8 cellular contexts compared by ENCODE assay signal in the genomic region with DNA sequence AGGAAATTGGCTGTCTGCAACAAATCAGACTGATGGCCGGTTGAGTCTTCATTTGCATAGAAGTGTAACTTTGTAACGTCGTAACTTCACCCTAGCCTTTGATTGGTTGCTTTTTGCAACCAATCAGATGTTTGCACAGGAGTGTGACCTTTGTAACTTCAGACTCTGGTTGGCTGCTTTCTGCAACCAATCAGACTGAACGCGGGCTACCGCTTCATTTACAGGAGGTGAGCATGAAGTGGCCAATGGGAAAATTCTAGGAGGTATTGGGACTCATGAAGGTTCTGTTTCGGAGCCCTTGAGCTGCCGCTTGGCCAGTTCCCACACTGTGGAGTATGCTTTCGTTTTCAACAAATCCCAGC. TPM values are rescaled to one million over a fixed set of nuclear protein-coding genes. Genes with fewer than 3 reads are reported as not detected.
A peak's percentile ranks its signal among the peaks of the same experiment; 100 is the strongest.
DNase-seq lines count a peak whose midpoint lies in the region; ATAC-seq and TF ChIP-seq lines count a peak whose summit lies in the region.

No MANE protein-coding gene starts in this region.

- H3K9me3 ChIP-seq in GM23248 (ENCODE audit: low read depth) (no peaks in the 10 kb centered on the region), KOPT-K1 (ENCODE audit: insufficient read depth, low read length, poor library complexity, severe bottlenecking) (peaks cover 43% of the 10 kb centered on the region), iPS-18a (ENCODE audit: control insufficient read depth, low read depth, low read length) (peaks cover 12% of the 10 kb centered on the region), gastrocnemius medialis (peaks cover 0 to 16% (median under 1%) of the 10 kb centered on the region in 3 donors)

- H3F3A ChIP-seq in GM23248 (ENCODE audit: insufficient read depth): peaks cover 14% of the 10 kb centered on the region; the same call in 1 of the 2 replicates

- H3K9ac ChIP-seq in GM23248 (peak overlapping the region; percentile 86), iPS-18a (ENCODE audit: low read length) (no peak overlapping the region)

- 27 to 29% methylated on average over 9 of the region's 9 CpGs for WGBS in GM23248 (ENCODE audit: low coverage in 1 of 2, low lambda C conversion rate in 2 of 2, missing lambda C conversion rate in 2 of 2), 2 experiments

- H3K4me2 ChIP-seq in GM23248 (ENCODE audit: unreplicated experiment): peak overlapping the region; percentile 89

- no peak for TF ChIP-seq CTCF in brain microvascular endothelial cell (IDR thresholded peaks at IDR 0.05; ENCODE audit: low read depth, low read length, missing control alignments)
- TF ChIP-seq CTCF in gastrocnemius medialis (IDR thresholded peaks at IDR 0.05 in 4 of 5, conservative IDR thresholded peaks at IDR 0.05 in 1 of 5): no peak

- TF ChIP-seq POLR2A in gastrocnemius medialis (IDR thresholded peaks at IDR 0.05): no peak

- H3K79me2 ChIP-seq in GM23248 (ENCODE audit: insufficient read depth): peaks cover 38% of the 10 kb centered on the region

- H3K27me3 ChIP-seq in GM23248 (replicated peaks; ENCODE audit: insufficient read depth): no peaks in the 10 kb centered on the region
- H3K27me3 ChIP-seq in brain microvascular endothelial cell (replicated peaks): no peaks in the 10 kb centered on the region
- no peaks in the 10 kb centered on the region for H3K27me3 ChIP-seq in iPS-18a (ENCODE audit: control insufficient read depth, insufficient read depth, low read length)
- no peaks in the 10 kb centered on the region for H3K27me3 ChIP-seq in gastrocnemius medialis

- H3K36me3 ChIP-seq in GM23248 (ENCODE audit: low read depth) (peaks cover 5% of the 10 kb centered on the region), KOPT-K1 (ENCODE audit: insufficient read depth, low read length) (peaks cover 15% of the 10 kb centered on the region; the same call in 1 of the 2 replicates), brain microvascular endothelial cell (replicated peaks) (no peaks in the 10 kb centered on the region), iPS-18a (ENCODE audit: control insufficient read depth, low read depth, low read length) (no peaks in the 10 kb centered on the region), gastrocnemius medialis (peaks cover 0 to 16% of the 10 kb centered on the region in 2 donors)

- peak overlapping the region; percentile 79 for H3K27ac ChIP-seq in GM23248
- peak overlapping the region; percentile 72 for H3K27ac ChIP-seq in KOPT-K1 (ENCODE audit: low read depth, low read length, poor library complexity, severe bottlenecking)
- H3K27ac ChIP-seq in brain microvascular endothelial cell: peak overlapping the region; percentile 42
- H3K27ac ChIP-seq in iPS-18a (ENCODE audit: low read length): no peak overlapping the region
- H3K27ac ChIP-seq in gastrocnemius medialis: peak overlapping the region; percentile 72 to 79 (median 78)

- DNase-seq in GM04503 (ENCODE audit: low read depth) (peak; percentile 52), GM23248 (peak; percentile 73), SHP77 (lab: John Stamatoyannopoulos, UW) (peak; percentile 81), brain microvascular endothelial cell (peak; percentile 85), gastrocnemius medialis (peak; percentile 12 to 46), retina (no peak)

- H4K20me1 ChIP-seq in GM23248 (ENCODE audit: insufficient read depth): no peaks in the 10 kb centered on the region

- intact Hi-C loops in gastrocnemius medialis (cut with DNase I; ENCODE audit: low total_unique reads): loop anchor here (10.0 kb wide), 1 partner anchor 441 kb away; a partner anchor contains a TSS

- H3K4me1 ChIP-seq in GM23248 (ENCODE audit: insufficient read depth): no peaks in the 10 kb centered on the region
- peaks cover 3% of the 10 kb centered on the region for H3K4me1 ChIP-seq in iPS-18a (ENCODE audit: control insufficient read depth, low read depth, low read length)
- H3K4me1 ChIP-seq in gastrocnemius medialis: peaks cover 0 to 6% of the 10 kb centered on the region in 2 donors

- peak overlapping the region; percentile 100 for H2AFZ ChIP-seq in GM23248

- in situ Hi-C loops in GM23248 (cut with MboI): loop anchor here (25.0 kb wide), 1 partner anchor 464 kb away; no protein-coding TSS in a partner anchor
- in situ Hi-C loops in brain microvascular endothelial cell (cut with HindIII; ENCODE audit: low pct_ligation_motif_present, low sequenced_read_pairs): no loop called here
- in situ Hi-C loops in gastrocnemius medialis (cut with MboI; ENCODE audit: low sequenced_read_pairs in 4 of 4): loop anchor here in 3 of 4 donors (25.0 kb wide), 1 partner anchor 464 kb away; no protein-coding TSS in a partner anchor

- H3K4me3 ChIP-seq in GM23248 (peak overlapping the region; percentile 94), brain microvascular endothelial cell (ENCODE audit: low read depth, low read length) (peak overlapping the region; percentile 75), iPS-18a (ENCODE audit: low read length) (peak overlapping the region; percentile 79), gastrocnemius medialis (peak overlapping the region; percentile 64 to 80 (median 70))

- ATAC-seq in gastrocnemius medialis: peak; percentile 42 to 55

- no peaks in the 10 kb centered on the region for H3K9me2 ChIP-seq in GM23248 (ENCODE audit: insufficient read depth)

RNA-seq across cellular contexts. Expression of a gene that starts 0.4 kb away (rescaled TPM):
- 6.7 and 8.1 TPM in 2 replicates for total RNA-seq in GM23248 (2014; rRNA removed; shearing (Covaris generic))
- 9.5 and 13.4 TPM in 2 replicates for polyA plus RNA-seq in GM23248 (2016; fragmentation: Nextera tagmentation; extraction: Ambion mirVana)
- 1 to 10 TPM; 1.4 to 3.8 (median 3.0) TPM for total RNA-seq in gastrocnemius medialis

RNA-seq across cellular contexts. Expression of a gene that starts 13.9 kb away (rescaled TPM):
- total RNA-seq in GM23248 (2014; rRNA removed; shearing (Covaris generic)): 3.9 and 12.4 TPM in 2 replicates
- 3.2 and 3.7 TPM in 2 replicates for polyA plus RNA-seq in GM23248 (2016; fragmentation: Nextera tagmentation; extraction: Ambion mirVana)
- total RNA-seq in gastrocnemius medialis: 1 to 10 TPM in 3 of 4 donors, under 1 TPM in 1; 0.87 to 4.1 (median 1.8) TPM

RNA-seq across cellular contexts. Expression of a gene that starts 39.3 kb away (rescaled TPM):
- 1.8 and 3.2 TPM in 2 replicates for total RNA-seq in GM23248 (2014; rRNA removed; shearing (Covaris generic))
- 0.61 and 1.2 TPM in 2 replicates for polyA plus RNA-seq in GM23248 (2016; fragmentation: Nextera tagmentation; extraction: Ambion mirVana)
- under 1 TPM; 0.19 to 0.56 (median 0.34) TPM for total RNA-seq in gastrocnemius medialis
